Comparison of ENCODE assay signal across 10 cellular contexts in the genomic region with DNA sequence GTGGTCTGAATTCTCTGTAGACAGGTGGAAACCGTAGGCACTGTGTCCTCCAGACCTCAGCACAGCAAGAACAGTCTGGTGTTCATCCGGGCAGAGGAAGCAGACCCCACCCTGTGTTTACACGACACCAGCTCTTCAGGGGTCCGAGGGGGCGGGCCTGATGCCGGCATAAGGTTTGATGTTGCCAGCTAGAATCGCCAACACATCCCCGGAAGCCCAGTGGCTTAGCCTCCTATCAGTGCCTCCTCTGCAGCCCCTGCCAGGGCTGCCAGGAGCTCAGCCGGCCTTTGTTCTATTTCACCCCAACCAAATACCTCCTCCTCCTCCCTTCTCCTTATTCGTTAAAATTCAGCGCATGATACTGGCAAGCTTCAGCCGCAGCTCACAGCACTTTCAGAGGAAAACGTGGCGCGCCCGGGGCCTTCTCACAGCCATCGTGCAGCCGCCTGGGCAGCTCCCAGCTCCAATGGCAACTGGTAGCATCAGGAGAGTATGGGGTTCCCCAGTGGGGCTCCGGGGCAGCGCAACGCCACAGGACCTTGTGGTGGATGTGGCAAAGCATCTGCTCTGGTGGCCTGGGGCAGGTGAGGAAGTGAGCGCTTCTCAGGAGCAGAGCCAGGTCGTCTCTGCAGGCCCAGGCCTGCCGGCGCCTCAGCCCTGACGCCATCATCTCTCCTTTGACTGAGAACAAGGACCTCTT.
DNase-seq lines count a peak whose midpoint lies in the region; ATAC-seq and TF ChIP-seq lines count a peak whose summit lies in the region.
"Had no signal": no experiment of that assay in that cellular context is flagged by ENCODE, and none has a peak within 500 bp of the region (broad histone marks: within the 10 kb centered on the region; RNA-seq: fewer than 3 reads in every experiment).

No MANE protein-coding gene starts in this region.

- H4K8ac ChIP-seq in IMR-90 (ENCODE audit: low read depth in 2 of 2, low read length in 2 of 2): no peak overlapping the region

- H3K27me3 Mint-ChIP-seq in activated CD4-positive, alpha-beta T cell treated with anti-CD3 and anti-CD28 coated beads, Interleukin-2, amount 10 ng/mL, durations not matched to agents 7 days and 5 days: no peaks in the 10 kb centered on the region

- in situ Hi-C loops in IMR-90 (cut with MboI; ENCODE audit: low sequenced_read_pairs): no loop called here

- H2AK5ac ChIP-seq in IMR-90 (ENCODE audit: low read depth, low read length): peak overlapping the region; percentile 16; the same call in 1 of the 2 replicates

- no peak overlapping the region for H3K18ac ChIP-seq in IMR-90 (ENCODE audit: low read depth, low read length)

- no peak for ATAC-seq in IMR-90 (ENCODE audit: low read depth)

- H2BK120ac ChIP-seq in IMR-90 (ENCODE audit: low read depth, low read length): no peak overlapping the region

- H3K79me1 ChIP-seq in IMR-90 (ENCODE audit: low read depth in 1 of 2, low read length in 2 of 2): peaks cover 0 to 5% of the 10 kb centered on the region in 2 experiments; a peak in 2 of 4 replicates

- H2AFZ ChIP-seq in IMR-90 (replicated peaks; ENCODE audit: low read length, poor library complexity): no peak overlapping the region

- TF ChIP-seq RAD21 in IMR-90 (IDR thresholded peaks at IDR 0.05; ENCODE audit: low read length): no peak

- no peaks in the 10 kb centered on the region for H3K4me1 Mint-ChIP-seq in activated CD4-positive, alpha-beta T cell treated with anti-CD3 and anti-CD28 coated beads, Interleukin-2, amount 10 ng/mL, durations not matched to agents 7 days and 5 days

- H3K56ac ChIP-seq in IMR-90 (ENCODE audit: extremely low read depth, insufficient read depth, low read length): no peak overlapping the region

- intact Hi-C loops in IMR-90 (cut with micrococcal nuclease): no loop called here

- H3K9me1 ChIP-seq in IMR-90 (ENCODE audit: insufficient read depth, low read length): peaks cover 12% of the 10 kb centered on the region

- no peak overlapping the region for H4K5ac ChIP-seq in IMR-90 (ENCODE audit: low read depth, low read length)

- no peaks in the 10 kb centered on the region for H3K36me3 ChIP-seq in IMR-90 (ENCODE audit: control insufficient read depth, insufficient read depth, low read length)
- H3K36me3 ChIP-seq: SJCRH30 had no signal

- POLR2A ChIA-PET in IMR-90 (lab: Charles Lee; ENCODE audit: unreplicated experiment): no interaction called here
- POLR2A ChIA-PET in activated CD4-positive, alpha-beta T cell treated with anti-CD3 and anti-CD28 coated beads, Interleukin-2, amount 10 ng/mL, durations not matched to agents 7 days and 5 days (lab: Charles Lee): no interaction called here

- TF ChIP-seq CTCF in IMR-90 (conservative IDR thresholded peaks at IDR 0.05; ENCODE audit: low read depth, low read length): no peak

- WGBS in IMR-90 (ENCODE audit: extremely low coverage in 2 of 2, insufficient read length in 1 of 2), 2 experiments: 83% methylated on average over 23 of the region's 26 CpGs; no CpG with 5 or more reads in 1 of the 2 experiments

- peak overlapping the region; percentile 7; the same call in 1 of the 2 replicates for H3K4ac ChIP-seq in IMR-90 (ENCODE audit: low read depth, low read length)

- TF ChIP-seq POLR2A in IMR-90 (IDR thresholded peaks at IDR 0.05; ENCODE audit: low read depth, low read length): no peak

- H3K4me1 ChIP-seq in IMR-90 (ENCODE audit: control insufficient read depth, insufficient read depth, low read length): peaks cover 11% of the 10 kb centered on the region

- no peak overlapping the region for H3K9ac ChIP-seq in IMR-90 (ENCODE audit: low read depth, low read length)

- no peaks in the 10 kb centered on the region for H3K36me3 Mint-ChIP-seq in activated CD4-positive, alpha-beta T cell treated with anti-CD3 and anti-CD28 coated beads, Interleukin-2, amount 10 ng/mL, durations not matched to agents 7 days and 5 days (ENCODE audit: low read depth)

- no peak overlapping the region for H3K27ac Mint-ChIP-seq in activated CD4-positive, alpha-beta T cell treated with anti-CD3 and anti-CD28 coated beads, Interleukin-2, amount 10 ng/mL, durations not matched to agents 7 days and 5 days

- no peak overlapping the region for H4K91ac ChIP-seq in IMR-90 (ENCODE audit: insufficient read depth, low read depth, low read length)

- H3K4me3 ChIP-seq in IMR-90 (ENCODE audit: insufficient read depth, low read depth, low read length): no peak overlapping the region
- H3K4me3 ChIP-seq: SJCRH30 had no signal

- H2AK9ac ChIP-seq in IMR-90 (replicated peaks; ENCODE audit: low read depth, low read length, poor library complexity): no peak overlapping the region

- no peak overlapping the region for H2BK15ac ChIP-seq in IMR-90 (ENCODE audit: low read depth, low read length)

- no peak overlapping the region for H2BK20ac ChIP-seq in IMR-90 (ENCODE audit: low read depth, low read length)

- no peak overlapping the region for H3K4me2 ChIP-seq in IMR-90 (ENCODE audit: low read depth, low read length)

- no peak overlapping the region for H3K4me3 Mint-ChIP-seq in activated CD4-positive, alpha-beta T cell treated with anti-CD3 and anti-CD28 coated beads, Interleukin-2, amount 10 ng/mL, durations not matched to agents 7 days and 5 days

- no peaks in the 10 kb centered on the region for H3K9me3 Mint-ChIP-seq in activated CD4-positive, alpha-beta T cell treated with anti-CD3 and anti-CD28 coated beads, Interleukin-2, amount 10 ng/mL, durations not matched to agents 7 days and 5 days

- no peaks in the 10 kb centered on the region for H3K27me3 ChIP-seq in IMR-90 (ENCODE audit: control insufficient read depth, insufficient read depth, low read length)
- H3K27me3 ChIP-seq: SJCRH30 had no signal

- peaks cover 5% of the 10 kb centered on the region; the same call in 1 of the 2 replicates for H4K20me1 ChIP-seq in IMR-90 (ENCODE audit: insufficient read depth, low read length)

- H3K27ac ChIP-seq in IMR-90 (ENCODE audit: insufficient read depth, low read length): no peak overlapping the region
- H3K27ac ChIP-seq: SJCRH30 had no signal

- CTCF ChIA-PET in IMR-90 (lab: Yijun Ruan, JAX): no interaction called here
- CTCF ChIA-PET in activated CD4-positive, alpha-beta T cell treated with anti-CD3 and anti-CD28 coated beads, Interleukin-2, amount 10 ng/mL, durations not matched to agents 7 days and 5 days (lab: Charles Lee): no interaction called here

- dilution Hi-C loops in IMR-90 (cut with HindIII; ENCODE audit: low sequenced_read_pairs, unreplicated experiment): no loop called here

- no TSS peak for BruUV-seq in IMR-90 (replicated peaks; lab: Mats Ljungman, UMichigan)

- H2BK5ac ChIP-seq in IMR-90 (ENCODE audit: low read depth, low read length, poor library complexity, severe bottlenecking): no peak overlapping the region

- DNase-seq in IMR-90: no peak
- peak in 30 of 56 donors; percentile 18 to 68 (median 44) for DNase-seq in amygdala (lab: John Stamatoyannopoulos, UW)
- peak in 32 of 51 donors; percentile 10 to 68 (median 48) for DNase-seq in hypothalamus (lab: John Stamatoyannopoulos, UW)
- peak; percentile 30 for DNase-seq in superior temporal gyrus (ENCODE audit: extremely low spot score)
- no peak for DNase-seq in activated CD4-positive, alpha-beta T cell treated with anti-CD3 and anti-CD28 coated beads, Interleukin-2, amount 10 ng/mL, durations not matched to agents 7 days and 5 days
- no peak for DNase-seq in activated CD4-positive, CD25-positive, alpha-beta regulatory T cell treated with anti-CD3 and anti-CD28 coated beads, Interleukin-2, amount 50 U/mL, for 72 hours
- DNase-seq in islet precursor cell: no peak
- DNase-seq: activated CD4-positive, alpha-beta T cell treated with anti-CD3 and anti-CD28 coated beads for 1 hour; activated effector memory CD4-positive, alpha-beta T cell treated with anti-CD3 and anti-CD28 coated beads, Interleukin-2, amount 50 U/mL, for 16 hours had no signal

- H3K23ac ChIP-seq in IMR-90 (ENCODE audit: low read depth, low read length): no peak overlapping the region

- no peak overlapping the region for H3K14ac ChIP-seq in IMR-90 (replicated peaks; ENCODE audit: low read depth, low read length)

- no peaks in the 10 kb centered on the region for H3K9me3 ChIP-seq in IMR-90 (ENCODE audit: control insufficient read depth, insufficient read depth, low read length)
- H3K9me3 ChIP-seq: SJCRH30 had no signal

TF ChIP-seq in IMR-90, 13 proteins besides CTCF, POLR2A, EP300 and RAD21:
- no peak for TF ChIP-seq NFE2L2 (IDR thresholded peaks at IDR 0.05; ENCODE audit: low read depth, low read length)
- TF ChIP-seq MAZ (IDR thresholded peaks at IDR 0.05; ENCODE audit: borderline replicate concordance, low read depth, low read length): no peak
- TF ChIP-seq MXI1 (IDR thresholded peaks at IDR 0.05; ENCODE audit: borderline replicate concordance, low read depth, low read length): no peak
- TF ChIP-seq CHD1 (IDR thresholded peaks at IDR 0.05; ENCODE audit: low read depth, low read length): no peak
- TF ChIP-seq FOS (IDR thresholded peaks at IDR 0.05; ENCODE audit: low read depth, low read length): no peak
- TF ChIP-seq RFX5 (IDR thresholded peaks at IDR 0.05; ENCODE audit: low read depth, low read length): no peak
- no peak for TF ChIP-seq RCOR1 (IDR thresholded peaks at IDR 0.05; ENCODE audit: insufficient replicate concordance, low read length)
- TF ChIP-seq, protein P1, sequence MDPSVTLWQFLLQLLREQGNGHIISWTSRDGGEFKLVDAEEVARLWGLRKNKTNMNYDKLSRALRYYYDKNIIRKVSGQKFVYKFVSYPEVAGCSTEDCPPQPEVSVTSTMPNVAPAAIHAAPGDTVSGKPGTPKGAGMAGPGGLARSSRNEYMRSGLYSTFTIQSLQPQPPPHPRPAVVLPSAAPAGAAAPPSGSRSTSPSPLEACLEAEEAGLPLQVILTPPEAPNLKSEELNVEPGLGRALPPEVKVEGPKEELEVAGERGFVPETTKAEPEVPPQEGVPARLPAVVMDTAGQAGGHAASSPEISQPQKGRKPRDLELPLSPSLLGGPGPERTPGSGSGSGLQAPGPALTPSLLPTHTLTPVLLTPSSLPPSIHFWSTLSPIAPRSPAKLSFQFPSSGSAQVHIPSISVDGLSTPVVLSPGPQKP (IDR thresholded peaks at IDR 0.05; ENCODE audit: borderline replicate concordance, low read depth, low read length): no peak
- no peak for TF ChIP-seq CEBPB (IDR thresholded peaks at IDR 0.05; ENCODE audit: low read depth, low read length)
- no peak for TF ChIP-seq SMC3 (IDR thresholded peaks at IDR 0.05; ENCODE audit: low read depth, low read length)
- TF ChIP-seq BHLHE40 (IDR thresholded peaks at IDR 0.05; ENCODE audit: low read depth, low read length): no peak
- no peak for TF ChIP-seq MAFK (IDR thresholded peaks at IDR 0.05; ENCODE audit: low read depth, low read length)
- TF ChIP-seq, protein P2, sequence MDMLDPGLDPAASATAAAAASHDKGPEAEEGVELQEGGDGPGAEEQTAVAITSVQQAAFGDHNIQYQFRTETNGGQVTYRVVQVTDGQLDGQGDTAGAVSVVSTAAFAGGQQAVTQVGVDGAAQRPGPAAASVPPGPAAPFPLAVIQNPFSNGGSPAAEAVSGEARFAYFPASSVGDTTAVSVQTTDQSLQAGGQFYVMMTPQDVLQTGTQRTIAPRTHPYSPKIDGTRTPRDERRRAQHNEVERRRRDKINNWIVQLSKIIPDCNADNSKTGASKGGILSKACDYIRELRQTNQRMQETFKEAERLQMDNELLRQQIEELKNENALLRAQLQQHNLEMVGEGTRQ (IDR thresholded peaks at IDR 0.05; ENCODE audit: low read depth, low read length): no peak

Comparison
In these comparisons a context has a peak if more than half of its experiments do, and no peak if none do; other contexts are left out.
1. DNase-seq: peak in amygdala (30 of 56), hypothalamus (32 of 51) and superior temporal gyrus (single experiment); none in IMR-90 (single experiment), activated CD4-positive, alpha-beta T cell treated with anti-CD3 and anti-CD28 coated beads, Interleukin-2, amount 10 ng/mL, durations not matched to agents 7 days and 5 days (single experiment), activated CD4-positive, CD25-positive, alpha-beta regulatory T cell treated with anti-CD3 and anti-CD28 coated beads, Interleukin-2, amount 50 U/mL, for 72 hours (single experiment) and islet precursor cell (single experiment).